Comparison of ENCODE assay signal across 21 cellular contexts in the genomic region with DNA sequence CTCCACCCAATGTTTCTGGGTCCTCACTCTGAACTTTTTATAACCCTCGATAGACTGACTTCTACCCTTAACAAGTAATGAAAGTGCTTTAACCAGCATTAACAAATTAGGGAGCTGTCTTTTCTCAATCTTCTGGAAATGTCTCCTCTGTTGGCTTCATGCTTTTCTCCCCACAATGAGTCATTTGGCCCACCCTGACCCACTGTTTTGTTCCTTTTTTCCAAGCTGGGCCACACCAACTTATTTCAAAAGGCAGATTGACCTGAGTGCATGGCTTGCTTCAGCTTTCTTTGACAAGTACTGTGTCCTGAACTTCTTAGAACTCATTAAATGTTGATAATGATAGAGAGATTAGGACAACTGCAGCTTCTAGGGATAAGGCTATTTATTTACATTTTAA.
A peak's percentile ranks its signal among the peaks of the same experiment; 100 is the strongest.
DNase-seq lines count a peak whose midpoint lies in the region; ATAC-seq, FAIRE-seq and TF ChIP-seq lines count a peak whose summit lies in the region.
"Had no signal": no experiment of that assay in that cellular context is flagged by ENCODE, and none has a peak within 500 bp of the region (broad histone marks: within the 10 kb centered on the region; RNA-seq: fewer than 3 reads in every experiment).

No MANE protein-coding gene starts in this region.

- peaks cover 3% of the 10 kb centered on the region for H3K9me3 Mint-ChIP-seq in CD8-positive, alpha-beta T cell
- H3K9me3 Mint-ChIP-seq: nephron had no signal

- H3K4me3 ChIP-seq in ACC112 (ENCODE audit: low read depth, low read length) (no peak overlapping the region), stomach (no peak overlapping the region)
- H3K4me3 ChIP-seq in CD8-positive, alpha-beta T cell (ENCODE audit: low read depth, low read length), result no peak overlapping the region
- H3K4me3 ChIP-seq: adrenal gland, suprapubic skin had no signal

- peak; percentile 35 to 42 for DNase-seq in NOMO-1 (lab: John Stamatoyannopoulos, UW; ENCODE audit: unreplicated experiment in 2 of 2)
- DNase-seq in dermis blood vessel endothelial cell, result peak; percentile 22
- DNase-seq in mucosa of gallbladder (ENCODE audit: low spot score), result peak; percentile 10
- DNase-seq in CD8-positive, alpha-beta T cell, result no peak
- no peak for DNase-seq in HCEC 1CT
- no peak for DNase-seq in stomach
- DNase-seq in frontal cortex (ENCODE audit: low spot score in 2 of 2), result no peak
- DNase-seq: activated CD4-positive, alpha-beta T cell treated with anti-CD3 and anti-CD28 coated beads, Interleukin-2, amount 50 U/mL, for 1 hour; activated CD8-positive, alpha-beta memory T cell treated with anti-CD3 and anti-CD28 coated beads, Interleukin-2, amount 50 U/mL, for 4 hours; activated effector memory CD4-positive, alpha-beta T cell treated with anti-CD3 and anti-CD28 coated beads, Interleukin-2, amount 50 U/mL, for 16 hours; adrenal gland; CD4-positive, alpha-beta memory T cell; cerebellar nuclear complex; DMS79; effector CD8-positive, alpha-beta T cell; NCI-H1694 treated with DMSO at 0.1 percent for 48 hours had no signal

- POLR2A ChIA-PET in CD8-positive, alpha-beta T cell (lab: Charles Lee), result interaction anchor here (0.5 kb wide), 1 partner anchor 399 kb away, joined by 3 read pairs; no protein-coding TSS in a partner anchor

- CTCF ChIA-PET in CD8-positive, alpha-beta T cell (lab: Charles Lee), result no interaction called here

- TF ChIP-seq EP300 in stomach (IDR thresholded peaks at IDR 0.05), result no peak

- H3K27ac Mint-ChIP-seq in CD8-positive, alpha-beta T cell, result no peak overlapping the region
- H3K27ac Mint-ChIP-seq: CD4-positive, alpha-beta memory T cell had no signal

- TF ChIP-seq CTCF in CD8-positive, alpha-beta T cell (IDR thresholded peaks at IDR 0.05), result no peak
- TF ChIP-seq CTCF in stomach (IDR thresholded peaks at IDR 0.05), result no peak

- no peaks in the 10 kb centered on the region for H3K79me2 ChIP-seq in ACC112 (ENCODE audit: control insufficient read depth, insufficient read depth, low read length, unreplicated experiment)

- H3K4me1 ChIP-seq in ACC112 (ENCODE audit: control insufficient read depth, insufficient read depth, low read length, unreplicated experiment) (peaks cover 26% of the 10 kb centered on the region), stomach (no peaks in the 10 kb centered on the region)
- no peaks in the 10 kb centered on the region for H3K4me1 ChIP-seq in CD8-positive, alpha-beta T cell (ENCODE audit: insufficient read depth, low read length)
- H3K4me1 ChIP-seq: adrenal gland, suprapubic skin had no signal

- no peaks in the 10 kb centered on the region for H3K36me3 Mint-ChIP-seq in CD8-positive, alpha-beta T cell
- H3K36me3 Mint-ChIP-seq: CD4-positive, alpha-beta memory T cell had no signal

- H3K4me1 Mint-ChIP-seq in CD8-positive, alpha-beta T cell (ENCODE audit: low read depth), result no peaks in the 10 kb centered on the region
- H3K4me1 Mint-ChIP-seq: CD4-positive, alpha-beta memory T cell; nephron had no signal

- no peaks in the 10 kb centered on the region for H3K27me3 Mint-ChIP-seq in CD8-positive, alpha-beta T cell (ENCODE audit: low read depth)
- H3K27me3 Mint-ChIP-seq: CD4-positive, alpha-beta memory T cell had no signal

- no peak overlapping the region for H3K4me3 Mint-ChIP-seq in CD8-positive, alpha-beta T cell
- H3K4me3 Mint-ChIP-seq: CD4-positive, alpha-beta memory T cell; nephron had no signal

- intact Hi-C loops in CD8-positive, alpha-beta T cell (cut with DNase I, micrococcal nuclease), result no loop called here
- intact Hi-C loops in stomach (cut with DNase I; ENCODE audit: low total_unique reads), result no loop called here

- no peak for ATAC-seq in CD8-positive, alpha-beta T cell
- ATAC-seq: HCT116 had no signal

- H2AFZ ChIP-seq in ACC112 (ENCODE audit: low read length, unreplicated experiment), result peak overlapping the region; percentile 89

- no peak for TF ChIP-seq POLR2A in stomach (IDR thresholded peaks at IDR 0.05)

- WGBS in stomach, 5 donors, result 24 to 50% (median 33%) methylated on average over 1 of the region's 1 CpG

- H3K36me3 ChIP-seq in ACC112 (ENCODE audit: insufficient read depth, low read length) (no peaks in the 10 kb centered on the region), stomach (no peaks in the 10 kb centered on the region)
- no peaks in the 10 kb centered on the region for H3K36me3 ChIP-seq in CD8-positive, alpha-beta T cell (ENCODE audit: insufficient read depth, low read length)
- H3K36me3 ChIP-seq: adrenal gland, suprapubic skin had no signal

- H3K9me3 ChIP-seq in CD8-positive, alpha-beta T cell (ENCODE audit: low read length), result no peaks in the 10 kb centered on the region
- no peaks in the 10 kb centered on the region for H3K9me3 ChIP-seq in stomach
- H3K9me3 ChIP-seq: adrenal gland, suprapubic skin had no signal

- FAIRE-seq in frontal cortex (lab: Jason Lieb, UNC), result no peak
- FAIRE-seq: RCC 7860 had no signal

- H3K27ac ChIP-seq in ACC112 (ENCODE audit: low read depth, low read length) (no peak overlapping the region), stomach (no peak overlapping the region)
- H3K27ac ChIP-seq in CD8-positive, alpha-beta T cell (ENCODE audit: low read depth, low read length), result no peak overlapping the region
- H3K27ac ChIP-seq: adrenal gland, suprapubic skin had no signal

- no peaks in the 10 kb centered on the region for H3K27me3 ChIP-seq in ACC112 (ENCODE audit: insufficient read depth, low read length)
- H3K27me3 ChIP-seq in CD8-positive, alpha-beta T cell (ENCODE audit: insufficient read depth, low read length), result no peaks in the 10 kb centered on the region
- no peaks in the 10 kb centered on the region for H3K27me3 ChIP-seq in stomach
- H3K27me3 ChIP-seq: adrenal gland, suprapubic skin had no signal

Comparison
In these comparisons a context has a peak if more than half of its experiments do, and no peak if none do; other contexts are left out.
1. DNase-seq: peak in NOMO-1 (2 of 2), dermis blood vessel endothelial cell (single experiment) and mucosa of gallbladder (single experiment); none in CD8-positive, alpha-beta T cell (0 of 7), HCEC 1CT (single experiment), stomach (single experiment) and frontal cortex (0 of 2).